ENCODE assay signal across 1 cellular context in the genomic region with DNA sequence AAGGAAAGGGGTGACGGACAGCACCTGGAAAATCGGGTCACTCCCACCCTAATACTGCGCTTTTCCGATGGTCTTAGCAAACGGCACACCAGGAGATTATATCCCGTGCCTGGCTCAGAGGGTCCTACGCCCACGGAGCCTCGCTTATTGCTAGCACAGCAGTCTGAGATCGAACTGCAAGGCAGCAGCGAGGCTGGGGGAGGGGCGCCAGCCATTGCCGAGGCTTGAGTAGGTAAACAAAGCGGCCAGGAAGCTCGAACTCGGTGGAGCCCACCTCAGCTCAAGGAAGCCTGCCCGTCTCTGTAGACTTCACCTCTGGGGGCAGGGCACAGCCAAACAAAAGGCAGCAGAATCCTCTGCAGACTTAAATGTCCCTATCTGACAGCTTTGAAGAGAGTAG.
DNase-seq lines count a peak whose midpoint lies in the region; FAIRE-seq and TF ChIP-seq lines count a peak whose summit lies in the region.
"Not testable (repeated sequence)": the region's sequence is repeated elsewhere in the genome, so short reads cannot be mapped to it uniquely, and the experiment has no call there.

No MANE protein-coding gene starts in this region.

- H3K4me1 ChIP-seq in kidney (ENCODE audit: control insufficient read depth in 1 of 2, insufficient read depth in 1 of 2, low read depth in 1 of 2, low read length in 2 of 2) = not testable (repeated sequence)

- not testable (repeated sequence) for H3K9ac ChIP-seq in kidney (ENCODE audit: low read length in 2 of 2)

- intact Hi-C loops in kidney (cut with DNase I) = not testable (repeated sequence)

- FAIRE-seq in kidney (lab: Jason Lieb, UNC) = not testable (repeated sequence)

- TF ChIP-seq CTCF in kidney (IDR thresholded peaks at IDR 0.05; ENCODE audit: borderline replicate concordance, extremely low read depth, insufficient read depth) = not testable (repeated sequence)

- not testable (repeated sequence) for H3K9me3 ChIP-seq in kidney (ENCODE audit: control insufficient read depth in 1 of 2, low read length in 2 of 2)

- H3K4me3 ChIP-seq in kidney (ENCODE audit: low read length in 2 of 2) = not testable (repeated sequence)

- H3K27ac ChIP-seq in kidney (ENCODE audit: low read depth in 2 of 2, low read length in 2 of 2) = not testable (repeated sequence)

- H3K36me3 ChIP-seq in kidney (ENCODE audit: control insufficient read depth in 1 of 2, insufficient read depth in 2 of 2, low read length in 2 of 2) = not testable (repeated sequence)

- DNase-seq in kidney = peak; percentile 46
